9 cellular contexts compared by ENCODE assay signal in the genomic region with DNA sequence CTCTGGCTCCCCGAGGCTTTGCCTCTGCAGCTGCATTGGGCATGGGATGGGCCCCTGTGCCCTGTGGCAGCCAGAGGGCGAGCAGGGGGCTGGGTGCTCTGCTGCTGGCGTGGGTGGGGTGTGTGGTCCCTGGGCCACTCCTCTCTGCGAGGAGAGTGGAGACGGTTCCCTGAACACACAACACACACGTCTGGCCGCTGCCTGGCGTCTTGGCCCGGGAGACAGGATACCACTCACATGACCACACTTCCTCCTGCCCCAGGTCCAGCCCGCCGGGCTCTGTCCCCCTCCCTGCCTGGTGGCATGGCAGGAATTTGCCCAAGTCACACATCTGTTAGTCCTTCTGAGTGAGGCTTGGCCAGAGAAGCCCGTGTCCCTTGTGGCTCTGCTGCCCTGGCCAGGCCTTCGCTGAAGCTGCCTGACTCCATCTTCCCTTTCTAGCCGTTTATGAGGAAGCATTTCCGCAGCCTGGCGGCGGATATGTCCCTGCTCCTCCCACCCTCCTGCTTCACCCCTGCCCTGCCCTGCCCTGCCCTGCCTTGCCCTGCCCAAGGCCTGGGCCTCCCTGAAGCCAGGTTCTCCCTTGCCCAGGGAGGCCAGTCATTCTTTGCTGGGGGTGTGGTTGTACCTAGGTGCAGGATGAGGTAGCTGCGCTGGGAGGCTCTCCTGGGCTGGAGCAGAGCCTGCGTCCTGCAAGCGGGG. TPM values are rescaled to one million over a fixed set of nuclear protein-coding genes. Genes with fewer than 3 reads are reported as not detected.
DNase-seq lines count a peak whose midpoint lies in the region; ATAC-seq and TF ChIP-seq lines count a peak whose summit lies in the region.
"Had no signal": no experiment of that assay in that cellular context is flagged by ENCODE, and none has a peak within 500 bp of the region (broad histone marks: within the 10 kb centered on the region; RNA-seq: fewer than 3 reads in every experiment).

No MANE protein-coding gene starts in this region.

- no peak for TF ChIP-seq CTCF in Calu3 (IDR thresholded peaks at IDR 0.05; ENCODE audit: unreplicated experiment)

- peak overlapping the region; percentile 96 for H3K27ac ChIP-seq in muscle layer of duodenum (ENCODE audit: low read length)
- H3K27ac ChIP-seq in aorta (ENCODE audit: low read depth in 1 of 2, low read length in 2 of 2): peak overlapping the region in 1 of 2 donors; percentile 20
- H3K27ac ChIP-seq: KMS-11 had no signal

- peak overlapping the region; percentile 86 to 87 for H3K4me3 ChIP-seq in muscle layer of duodenum (ENCODE audit: low read depth in 1 of 2, low read length in 2 of 2)
- H3K4me3 ChIP-seq in aorta (ENCODE audit: low read length in 2 of 2): peak overlapping the region in 1 of 2 donors; percentile 6

- H3K36me3 Mint-ChIP-seq in Calu3 (ENCODE audit: insufficient read depth, unreplicated experiment): peaks cover 72% of the 10 kb centered on the region

- H3K9me3 ChIP-seq in muscle layer of duodenum (ENCODE audit: control insufficient read depth in 1 of 2, low read length in 2 of 2): no peaks in the 10 kb centered on the region
- H3K9me3 ChIP-seq in aorta (ENCODE audit: control insufficient read depth, low read length): no peaks in the 10 kb centered on the region

- H3K4me3 Mint-ChIP-seq in Calu3 (ENCODE audit: low read depth, unreplicated experiment): peak overlapping the region; percentile 91

- H3K9me3 Mint-ChIP-seq in Calu3 (ENCODE audit: low read depth, unreplicated experiment): no peaks in the 10 kb centered on the region

- peaks cover 8 to 12% of the 10 kb centered on the region in 2 donors for H3K36me3 ChIP-seq in muscle layer of duodenum (ENCODE audit: control insufficient read depth in 1 of 2, insufficient read depth in 2 of 2, low read length in 2 of 2)
- no peaks in the 10 kb centered on the region for H3K36me3 ChIP-seq in aorta (ENCODE audit: control insufficient read depth in 1 of 2, insufficient read depth in 2 of 2, low read length in 1 of 2)

- H3K27me3 ChIP-seq in muscle layer of duodenum (ENCODE audit: low read depth, low read length): no peaks in the 10 kb centered on the region
- no peaks in the 10 kb centered on the region for H3K27me3 ChIP-seq in aorta (ENCODE audit: control insufficient read depth in 1 of 2, insufficient read depth in 2 of 2, low read length in 1 of 2)

- DNase-seq in Calu3: peak; percentile 71
- DNase-seq in RPMI7951 (ENCODE audit: low read depth): peak; percentile 97
- DNase-seq in aorta: peak; percentile 93 to 95
- DNase-seq in HUDEP-2 (lab: John Stamatoyannopoulos, UW; ENCODE audit: unreplicated experiment in 76 of 76): no peak
- no peak for DNase-seq in T1000 (lab: John Stamatoyannopoulos, UW)
- no peak for DNase-seq in NCI-H2227 (lab: John Stamatoyannopoulos, UW; ENCODE audit: unreplicated experiment)

- BruUV-seq in Calu3 (replicated peaks; lab: Mats Ljungman, UMichigan): no TSS peak

- 10 to 13% methylated on average over 17 to 20 of the region's 20 CpGs for WGBS in aorta, 2 donors

- intact Hi-C loops in Calu3 (cut with micrococcal nuclease; ENCODE audit: unreplicated experiment) (loop anchor here (10.0 kb wide), 1 partner anchor 70 kb away; no protein-coding TSS in a partner anchor), aorta (cut with DNase I) (loop anchor here (2.0 to 10.0 kb wide), 3 partner anchors 32 to 590 kb away; partner anchors contain the start of genes TECPR1 (in 1 of the 2), TMEM130 (in 1 of the 2) and TRRAP (in 1 of the 2))

- H3K4me1 Mint-ChIP-seq in Calu3 (ENCODE audit: low read depth, unreplicated experiment): peaks cover 25% of the 10 kb centered on the region

- peak overlapping the region; percentile 91 for H3K27ac Mint-ChIP-seq in Calu3 (ENCODE audit: unreplicated experiment)

- no peaks in the 10 kb centered on the region for H3K27me3 Mint-ChIP-seq in Calu3 (ENCODE audit: unreplicated experiment)

- CTCF ChIA-PET in Calu3 (lab: Charles Lee): interaction anchor here (0.6 to 1.0 kb wide), 2 partner anchors 59 to 73 kb away, joined by 3 to 4 read pairs; no protein-coding TSS in a partner anchor

- ATAC-seq in esophagus mucosa (peak; percentile 66), aorta (ENCODE audit: low FRiP score) (peak; percentile 73)

- H3K4me1 ChIP-seq in muscle layer of duodenum (ENCODE audit: control insufficient read depth in 1 of 2, insufficient read depth in 2 of 2, low read length in 2 of 2): peaks cover 41 to 76% of the 10 kb centered on the region in 2 donors
- peaks cover 0 to 4% of the 10 kb centered on the region in 2 donors for H3K4me1 ChIP-seq in aorta (ENCODE audit: control insufficient read depth in 1 of 2, insufficient read depth in 2 of 2, low read length in 2 of 2)

RNA-seq across cellular contexts. Expression of gene BRI3, which starts 3.0 kb away (rescaled TPM):
- 101 and 124 TPM in 2 replicates for total RNA-seq in Calu3 (2022)
- 74.1 and 76.9 TPM in 2 replicates for total RNA-seq in RPMI7951 (2014; rRNA removed; shearing (Covaris generic))
- 91.1 TPM for total RNA-seq in esophagus mucosa
- 100 to 1,000 TPM; 192 to 193 TPM for total RNA-seq in aorta
- 100 to 1,000 TPM; 155 to 295 TPM for polyA plus RNA-seq in aorta

RNA-seq across cellular contexts. Expression of gene TECPR1, which starts 32.5 kb away (rescaled TPM):
- total RNA-seq in Calu3 (2022) (12.9 and 13.2 TPM in 2 replicates), esophagus mucosa (15.7 TPM), aorta (10 to 100 TPM; 33.8 to 48.0 TPM)
- total RNA-seq in RPMI7951 (2014; rRNA removed; shearing (Covaris generic)): 7.1 and 7.4 TPM in 2 replicates
- 10 to 100 TPM; 16.0 to 24.7 TPM for polyA plus RNA-seq in aorta

Comparison
In these comparisons a context has a peak if more than half of its experiments do, and no peak if none do; other contexts are left out.
1. DNase-seq: peak in Calu3 (single experiment), RPMI7951 (single experiment) and aorta (2 of 2); none in HUDEP-2 (0 of 76), T1000 (single experiment) and NCI-H2227 (single experiment).